In genomic region chr22:40519284-40519947, GRCh38 we compare ENCODE assay signal across 1 cellular context.
TF ChIP-seq lines count a peak whose summit lies in the region.

No MANE protein-coding gene starts in this region.

TF ChIP-seq in HepG2, 621 proteins besides CTCF, POLR2A, EP300 and RAD21 (continued from another document):
- TF ChIP-seq, protein P1, sequence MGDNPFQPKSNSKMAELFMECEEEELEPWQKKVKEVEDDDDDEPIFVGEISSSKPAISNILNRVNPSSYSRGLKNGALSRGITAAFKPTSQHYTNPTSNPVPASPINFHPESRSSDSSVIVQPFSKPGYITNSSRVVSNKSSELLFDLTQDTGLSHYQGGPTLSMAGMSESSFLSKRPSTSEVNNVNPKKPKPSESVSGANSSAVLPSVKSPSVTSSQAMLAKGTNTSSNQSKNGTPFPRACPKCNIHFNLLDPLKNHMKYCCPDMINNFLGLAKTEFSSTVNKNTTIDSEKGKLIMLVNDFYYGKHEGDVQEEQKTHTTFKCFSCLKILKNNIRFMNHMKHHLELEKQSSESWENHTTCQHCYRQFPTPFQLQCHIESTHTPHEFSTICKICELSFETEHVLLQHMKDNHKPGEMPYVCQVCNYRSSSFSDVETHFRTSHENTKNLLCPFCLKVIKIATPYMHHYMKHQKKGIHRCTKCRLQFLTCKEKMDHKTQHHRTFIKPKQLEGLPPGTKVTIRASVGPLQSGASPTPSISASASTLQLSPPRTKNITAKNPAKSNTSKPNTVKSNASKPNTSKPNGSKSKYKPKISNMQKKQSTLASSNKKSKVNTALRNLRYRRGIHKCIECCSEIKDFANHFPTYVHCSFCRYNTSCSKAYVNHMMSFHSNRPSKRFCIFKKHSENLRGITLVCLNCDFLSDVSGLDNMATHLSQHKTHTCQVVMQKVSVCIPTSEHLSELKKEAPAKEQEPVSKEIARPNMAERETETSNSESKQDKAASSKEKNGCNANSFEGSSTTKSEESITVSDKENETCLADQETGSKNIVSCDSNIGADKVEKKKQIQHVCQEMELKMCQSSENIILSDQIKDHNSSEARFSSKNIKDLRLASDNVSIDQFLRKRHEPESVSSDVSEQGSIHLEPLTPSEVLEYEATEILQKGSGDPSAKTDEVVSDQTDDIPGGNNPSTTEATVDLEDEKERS (CRISPR knock-in tag; IDR thresholded peaks at IDR 0.05) = no peak
- TF ChIP-seq, protein P2, sequence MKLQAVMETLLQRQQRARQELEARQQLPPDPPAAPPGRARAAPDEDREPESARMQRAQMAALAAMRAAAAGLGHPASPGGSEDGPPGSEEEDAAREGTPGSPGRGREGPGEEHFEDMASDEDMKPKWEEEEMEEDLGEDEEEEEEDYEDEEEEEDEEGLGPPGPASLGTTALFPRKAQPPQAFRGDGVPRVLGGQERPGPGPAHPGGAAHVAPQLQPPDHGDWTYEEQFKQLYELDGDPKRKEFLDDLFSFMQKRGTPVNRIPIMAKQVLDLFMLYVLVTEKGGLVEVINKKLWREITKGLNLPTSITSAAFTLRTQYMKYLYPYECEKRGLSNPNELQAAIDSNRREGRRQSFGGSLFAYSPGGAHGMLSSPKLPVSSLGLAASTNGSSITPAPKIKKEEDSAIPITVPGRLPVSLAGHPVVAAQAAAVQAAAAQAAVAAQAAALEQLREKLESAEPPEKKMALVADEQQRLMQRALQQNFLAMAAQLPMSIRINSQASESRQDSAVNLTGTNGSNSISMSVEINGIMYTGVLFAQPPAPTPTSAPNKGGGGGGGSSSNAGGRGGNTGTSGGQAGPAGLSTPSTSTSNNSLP (IDR thresholded peaks at IDR 0.05; ENCODE audit: low read depth, low read length) = 0 out of 2 replicates have a peak, but pooled peaks have one; percentile 15
- TF ChIP-seq, protein P3, sequence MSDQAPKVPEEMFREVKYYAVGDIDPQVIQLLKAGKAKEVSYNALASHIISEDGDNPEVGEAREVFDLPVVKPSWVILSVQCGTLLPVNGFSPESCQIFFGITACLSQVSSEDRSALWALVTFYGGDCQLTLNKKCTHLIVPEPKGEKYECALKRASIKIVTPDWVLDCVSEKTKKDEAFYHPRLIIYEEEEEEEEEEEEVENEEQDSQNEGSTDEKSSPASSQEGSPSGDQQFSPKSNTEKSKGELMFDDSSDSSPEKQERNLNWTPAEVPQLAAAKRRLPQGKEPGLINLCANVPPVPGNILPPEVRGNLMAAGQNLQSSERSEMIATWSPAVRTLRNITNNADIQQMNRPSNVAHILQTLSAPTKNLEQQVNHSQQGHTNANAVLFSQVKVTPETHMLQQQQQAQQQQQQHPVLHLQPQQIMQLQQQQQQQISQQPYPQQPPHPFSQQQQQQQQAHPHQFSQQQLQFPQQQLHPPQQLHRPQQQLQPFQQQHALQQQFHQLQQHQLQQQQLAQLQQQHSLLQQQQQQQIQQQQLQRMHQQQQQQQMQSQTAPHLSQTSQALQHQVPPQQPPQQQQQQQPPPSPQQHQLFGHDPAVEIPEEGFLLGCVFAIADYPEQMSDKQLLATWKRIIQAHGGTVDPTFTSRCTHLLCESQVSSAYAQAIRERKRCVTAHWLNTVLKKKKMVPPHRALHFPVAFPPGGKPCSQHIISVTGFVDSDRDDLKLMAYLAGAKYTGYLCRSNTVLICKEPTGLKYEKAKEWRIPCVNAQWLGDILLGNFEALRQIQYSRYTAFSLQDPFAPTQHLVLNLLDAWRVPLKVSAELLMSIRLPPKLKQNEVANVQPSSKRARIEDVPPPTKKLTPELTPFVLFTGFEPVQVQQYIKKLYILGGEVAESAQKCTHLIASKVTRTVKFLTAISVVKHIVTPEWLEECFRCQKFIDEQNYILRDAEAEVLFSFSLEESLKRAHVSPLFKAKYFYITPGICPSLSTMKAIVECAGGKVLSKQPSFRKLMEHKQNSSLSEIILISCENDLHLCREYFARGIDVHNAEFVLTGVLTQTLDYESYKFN (CRISPR knock-in tag; conservative IDR thresholded peaks at IDR 0.05) = 0 out of 2 replicates have a peak, but pooled peaks have one; percentile 36
- peak; percentile 31; the same call in 1 of the 2 replicates for TF ChIP-seq HNF4A (CRISPR knock-in tag; IDR thresholded peaks at IDR 0.05)
